ENCODE assay signal across 23 cellular contexts in genomic region chr14:32738206-32738871, GRCh38.
"Had no signal": no experiment of that assay in that cellular context is flagged by ENCODE, and none has a peak within 500 bp of the region (broad histone marks: within the 10 kb centered on the region; RNA-seq: fewer than 3 reads in every experiment).

No MANE protein-coding gene starts in this region.

- H3K4me1 ChIP-seq: left lung, prostate gland, right atrium auricular region, thyroid gland had no signal

- DNase-seq: activated B cell treated with CpG ODN at 0.5 μM for 24 hours; activated CD4-positive, alpha-beta memory T cell treated with anti-CD3 and anti-CD28 coated beads, Interleukin-2, amount 10 ng/mL, durations not matched to agents 7 days and 5 days; activated CD4-positive, alpha-beta T cell treated with anti-CD3 and anti-CD28 coated beads for 4 hours; activated naive CD4-positive, alpha-beta T cell; activated naive CD8-positive, alpha-beta T cell treated with anti-CD3 and anti-CD28 coated beads for 36 hours; activated T-cell treated with anti-CD3 and anti-CD28 coated beads, Interleukin-2, amount 50 U/mL, for 1 hour; amniotic stem cell; dorsolateral prefrontal cortex; head of caudate nucleus; left lung; mesenchymal stem cell; mucosa of descending colon; naive B cell; stimulated activated CD4-positive, alpha-beta T cell treated with anti-CD3 and anti-CD28 coated beads, Interleukin-2, amount 100 ng/mL, for 24 hours; stimulated activated naive CD4-positive, alpha-beta T cell treated with Interleukin-2 at 50 U/mL for 16 hours; T-helper 17 cell; thyroid gland had no signal

- FAIRE-seq: frontal cortex, keratinocyte had no signal

- H3K27me3 ChIP-seq: dorsolateral prefrontal cortex, left lung, right atrium auricular region, thyroid gland had no signal

- H3K27ac ChIP-seq: left lung, prostate gland, right atrium auricular region, thyroid gland had no signal

- H3K9me3 Mint-ChIP-seq: activated CD4-positive, alpha-beta memory T cell treated with anti-CD3 and anti-CD28 coated beads, Interleukin-2, amount 10 ng/mL, durations not matched to agents 7 days and 5 days had no signal

- H3K4me3 Mint-ChIP-seq: activated B cell treated with CpG ODN at 0.5 μM for 24 hours; activated CD4-positive, alpha-beta memory T cell treated with anti-CD3 and anti-CD28 coated beads, Interleukin-2, amount 10 ng/mL, durations not matched to agents 7 days and 5 days; activated naive CD8-positive, alpha-beta T cell treated with anti-CD3 and anti-CD28 coated beads for 36 hours; activated T-helper 17 cell treated with anti-CD3 and anti-CD28 coated beads, Interleukin-2, amount 50 U/mL, for 72 hours; naive B cell; neural crest cell; T-helper 17 cell had no signal

- H3K9me3 ChIP-seq: mucosa of descending colon, prostate gland, right atrium auricular region, thyroid gland had no signal

- H3K27ac Mint-ChIP-seq: activated B cell treated with CpG ODN at 0.5 μM for 24 hours; activated CD4-positive, alpha-beta memory T cell treated with anti-CD3 and anti-CD28 coated beads, Interleukin-2, amount 10 ng/mL, durations not matched to agents 7 days and 5 days; activated naive CD8-positive, alpha-beta T cell treated with anti-CD3 and anti-CD28 coated beads for 36 hours; activated T-helper 17 cell treated with anti-CD3 and anti-CD28 coated beads, Interleukin-2, amount 50 U/mL, for 72 hours; T-helper 17 cell had no signal

- H3K36me3 ChIP-seq: left lung, prostate gland, right atrium auricular region, thyroid gland had no signal

- H3K4me1 Mint-ChIP-seq: activated B cell treated with CpG ODN at 0.5 μM for 24 hours; activated CD4-positive, alpha-beta memory T cell treated with anti-CD3 and anti-CD28 coated beads, Interleukin-2, amount 10 ng/mL, durations not matched to agents 7 days and 5 days; activated naive CD8-positive, alpha-beta T cell treated with anti-CD3 and anti-CD28 coated beads for 36 hours; activated T-helper 17 cell treated with anti-CD3 and anti-CD28 coated beads, Interleukin-2, amount 50 U/mL, for 72 hours; naive B cell; T-helper 17 cell had no signal

- H3K36me3 Mint-ChIP-seq: activated naive CD8-positive, alpha-beta T cell treated with anti-CD3 and anti-CD28 coated beads for 36 hours had no signal

- H3K27me3 Mint-ChIP-seq: activated B cell treated with CpG ODN at 0.5 μM for 24 hours; activated CD4-positive, alpha-beta memory T cell treated with anti-CD3 and anti-CD28 coated beads, Interleukin-2, amount 10 ng/mL, durations not matched to agents 7 days and 5 days; activated naive CD8-positive, alpha-beta T cell treated with anti-CD3 and anti-CD28 coated beads for 36 hours; activated T-helper 17 cell treated with anti-CD3 and anti-CD28 coated beads, Interleukin-2, amount 50 U/mL, for 72 hours; naive B cell had no signal

- H3K4me3 ChIP-seq: dorsolateral prefrontal cortex, left lung, mucosa of descending colon, prostate gland, right atrium auricular region, thyroid gland had no signal
